In genomic region chr11:11349870-11350325, GRCh38 we compare ENCODE assay signal across 11 cellular contexts. TPM values are rescaled to one million over a fixed set of nuclear protein-coding genes. Genes with fewer than 3 reads are reported as not detected.
DNase-seq lines count a peak whose midpoint lies in the region; ATAC-seq and TF ChIP-seq lines count a peak whose summit lies in the region.
"Had no signal": no experiment of that assay in that cellular context is flagged by ENCODE, and none has a peak within 500 bp of the region (broad histone marks: within the 10 kb centered on the region; RNA-seq: fewer than 3 reads in every experiment).

No MANE protein-coding gene starts in this region.

- peak; percentile 72 for ATAC-seq in left ventricle myocardium superior
- peak; percentile 84 for ATAC-seq in sciatic nerve
- no peak for ATAC-seq in GM19452 (IDR thresholded peaks at IDR 0.05; ENCODE audit: unreplicated experiment)

- no peak overlapping the region for H3K9ac ChIP-seq in GM23248
- H3K9ac ChIP-seq in endodermal cell (ENCODE audit: extremely low read depth, low read length, poor library complexity, severe bottlenecking): no peak overlapping the region
- no peak overlapping the region for H3K9ac ChIP-seq in MM.1S (ENCODE audit: low read length)

- H3K36me3 ChIP-seq in GM23248 (ENCODE audit: low read depth) (no peaks in the 10 kb centered on the region), endodermal cell (ENCODE audit: control insufficient read depth, insufficient read depth, low read length) (no peaks in the 10 kb centered on the region), MM.1S (replicated peaks; ENCODE audit: insufficient read depth, low read length) (no peaks in the 10 kb centered on the region), spleen (no peaks in the 10 kb centered on the region)

- no peak overlapping the region for H3K27ac Mint-ChIP-seq in endodermal cell

- in situ Hi-C loops in GM23248 (cut with MboI): no loop called here

- peak; percentile 63 for DNase-seq in GM23248
- peak; percentile 1 for DNase-seq in amniotic stem cell (lab: John Stamatoyannopoulos, UW)
- DNase-seq in left ventricle myocardium superior: no peak
- DNase-seq in sciatic nerve (ENCODE audit: low spot score): no peak
- DNase-seq in endodermal cell: no peak
- DNase-seq in MM.1S: no peak
- no peak for DNase-seq in spleen
- DNase-seq: cortex of kidney; stimulated activated CD4-positive, alpha-beta T cell treated with anti-CD3 and anti-CD28 coated beads, Interleukin-12 subunit alpha, Interleukin-12 subunit beta, amount 100 ng/mL, for 4 hours; stimulated activated naive CD4-positive, alpha-beta T cell treated with Interleukin-2 at 50 U/mL for 16 hours had no signal

- H3K9me2 ChIP-seq in GM23248 (ENCODE audit: insufficient read depth) (no peaks in the 10 kb centered on the region), MM.1S (replicated peaks; ENCODE audit: insufficient read depth, low read length) (no peaks in the 10 kb centered on the region)

- H3K4me3 ChIP-seq in GM23248 (no peak overlapping the region), endodermal cell (ENCODE audit: low read length) (no peak overlapping the region), MM.1S (ENCODE audit: low read length) (no peak overlapping the region), spleen (no peak overlapping the region)

- TF ChIP-seq CTCF in endodermal cell (conservative IDR thresholded peaks at IDR 0.05): no peak
- no peak for TF ChIP-seq CTCF in MM.1S (IDR thresholded peaks at IDR 0.05; ENCODE audit: low read length)
- TF ChIP-seq CTCF in spleen (IDR thresholded peaks at IDR 0.05 in 8 of 11, conservative IDR thresholded peaks at IDR 0.05 in 3 of 11): no peak

- peaks cover 3% of the 10 kb centered on the region for H3K27me3 Mint-ChIP-seq in endodermal cell (ENCODE audit: insufficient read depth)

- no peaks in the 10 kb centered on the region for H4K20me1 ChIP-seq in GM23248 (ENCODE audit: insufficient read depth)
- H4K20me1 ChIP-seq in MM.1S (ENCODE audit: insufficient read depth, low read length): no peaks in the 10 kb centered on the region

- H3K27ac ChIP-seq in GM23248 (no peak overlapping the region), endodermal cell (ENCODE audit: low read depth, low read length) (no peak overlapping the region), MM.1S (ENCODE audit: low read length) (no peak overlapping the region), spleen (no peak overlapping the region)

- H3K4me1 Mint-ChIP-seq in endodermal cell: peaks cover 4% of the 10 kb centered on the region

- H3F3A ChIP-seq in GM23248 (ENCODE audit: insufficient read depth) (no peaks in the 10 kb centered on the region), MM.1S (ENCODE audit: insufficient read depth, low read length) (no peaks in the 10 kb centered on the region)

- peaks cover 12% of the 10 kb centered on the region for H3K4me1 ChIP-seq in GM23248 (ENCODE audit: insufficient read depth)
- H3K4me1 ChIP-seq in endodermal cell (ENCODE audit: control insufficient read depth, insufficient read depth, low read length): no peaks in the 10 kb centered on the region
- H3K4me1 ChIP-seq in MM.1S (ENCODE audit: low read length): no peaks in the 10 kb centered on the region
- peaks cover 0 to 21% (median 6%) of the 10 kb centered on the region in 6 donors for H3K4me1 ChIP-seq in spleen

- H3K9me3 ChIP-seq in GM23248 (ENCODE audit: low read depth): no peaks in the 10 kb centered on the region
- H3K9me3 ChIP-seq in endodermal cell (ENCODE audit: control insufficient read depth, low read length): no peaks in the 10 kb centered on the region
- no peaks in the 10 kb centered on the region for H3K9me3 ChIP-seq in MM.1S (replicated peaks; ENCODE audit: insufficient read depth, low read length)
- no peaks in the 10 kb centered on the region for H3K9me3 ChIP-seq in spleen

- H3K79me2 ChIP-seq in GM23248 (ENCODE audit: insufficient read depth): no peaks in the 10 kb centered on the region
- no peaks in the 10 kb centered on the region for H3K79me2 ChIP-seq in MM.1S (ENCODE audit: low read length)

- H3K27me3 ChIP-seq in GM23248 (replicated peaks; ENCODE audit: insufficient read depth): no peaks in the 10 kb centered on the region; the same call in 1 of the 2 replicates
- H3K27me3 ChIP-seq in endodermal cell (ENCODE audit: control insufficient read depth, insufficient read depth, low read length, poor library complexity, severe bottlenecking): no peaks in the 10 kb centered on the region
- no peaks in the 10 kb centered on the region for H3K27me3 ChIP-seq in MM.1S (replicated peaks; ENCODE audit: insufficient read depth, low read length)
- H3K27me3 ChIP-seq in spleen (replicated peaks in 1 of 7): no peaks in the 10 kb centered on the region

- intact Hi-C loops in left ventricle myocardium superior (cut with micrococcal nuclease): no loop called here
- intact Hi-C loops in sciatic nerve (cut with DNase I): no loop called here
- intact Hi-C loops in spleen (cut with DNase I; ENCODE audit: low total_unique reads): no loop called here

- H3K4me3 Mint-ChIP-seq in endodermal cell: no peak overlapping the region

- TF ChIP-seq POLR2A in spleen (IDR thresholded peaks at IDR 0.05): no peak

- H2AFZ ChIP-seq in GM23248 (no peak overlapping the region), MM.1S (ENCODE audit: low read length) (no peak overlapping the region)

- 4 to 8% methylated on average over 1 of the region's 1 CpG for WGBS in GM23248 (ENCODE audit: low coverage in 1 of 2, low lambda C conversion rate in 2 of 2, missing lambda C conversion rate in 2 of 2), 2 experiments
- 94% methylated on average over 1 of the region's 1 CpG; no CpG with 5 or more reads in 1 of the 2 experiments for WGBS in endodermal cell (ENCODE audit: insufficient coverage in 1 of 2, insufficient read length in 1 of 2), 2 experiments
- 56 to 64% (median 62%) methylated on average over 1 of the region's 1 CpG for WGBS in spleen, 5 donors

- no peak overlapping the region for H3K4me2 ChIP-seq in GM23248 (ENCODE audit: unreplicated experiment)
- H3K4me2 ChIP-seq in MM.1S (ENCODE audit: low read depth, low read length): no peak overlapping the region

- no peaks in the 10 kb centered on the region for H3K36me3 Mint-ChIP-seq in endodermal cell (ENCODE audit: low read depth)

- no peaks in the 10 kb centered on the region for H3K9me3 Mint-ChIP-seq in endodermal cell

RNA-seq across cellular contexts. Expression of gene CSNK2A3, which starts 3.2 kb away (rescaled TPM):
- 2.5 and 3.3 TPM in 2 replicates for total RNA-seq in GM23248 (2014; rRNA removed; shearing (Covaris generic))
- polyA plus RNA-seq in GM23248 (2016; fragmentation: Nextera tagmentation; extraction: Ambion mirVana): 0.73 TPM in 1 of 2 replicates, not detected in the other
- total RNA-seq in left ventricle myocardium superior: 1.1 TPM
- total RNA-seq in sciatic nerve: 2.1 TPM
- 1 to 10 TPM in 1 of 2 donors, under 1 TPM in 1; 0.82 to 2.1 TPM for total RNA-seq in endodermal cell
- polyA plus RNA-seq in endodermal cell (2013, experiment 1 of 2): 3.7 TPM
- 4.0 TPM for polyA plus RNA-seq in endodermal cell (2013, experiment 2 of 2)
- 1 to 10 TPM in 6 of 7 donors, under 1 TPM in 1; 0.80 to 3.9 (median 1.7) TPM for total RNA-seq in spleen
- under 1 TPM; 0.10 to 0.21 (median 0.20) TPM for polyA plus RNA-seq in spleen

Comparison
In these comparisons a context has a peak if more than half of its experiments do, and no peak if none do; other contexts are left out.
1. DNase-seq: peak in GM23248 (single experiment) and amniotic stem cell (single experiment); none in left ventricle myocardium superior (single experiment), sciatic nerve (single experiment), endodermal cell (single experiment), MM.1S (single experiment) and spleen (single experiment).